Comparison of ENCODE assay signal across 18 cellular contexts in genomic region chr10:132136097-132136521, GRCh38.
"Had no signal": no experiment of that assay in that cellular context is flagged by ENCODE, and none has a peak within 500 bp of the region (broad histone marks: within the 10 kb centered on the region; RNA-seq: fewer than 3 reads in every experiment).

No MANE protein-coding gene starts in this region.

- H3K27ac Mint-ChIP-seq: activated CD4-positive, alpha-beta T cell treated with anti-CD3 and anti-CD28 coated beads, Interleukin-2, amount 10 ng/mL, durations not matched to agents 24 days and 14 days; activated CD8-positive, alpha-beta T cell treated with anti-CD3 and anti-CD28 coated beads, Interleukin-2, amount 10 ng/mL, durations not matched to agents 7 days and 5 days; activated T-cell treated with anti-CD3 and anti-CD28 coated beads, Interleukin-2, amount 50 U/mL, for 72 hours; mesothelial cell of epicardium; T-helper 17 cell had no signal

- H3K4me3 ChIP-seq: tibial artery, uterus had no signal

- H3K9me3 ChIP-seq: tibial artery, uterus had no signal

- DNase-seq: activated CD4-positive, alpha-beta T cell treated with anti-CD3 and anti-CD28 coated beads, Interleukin-2, amount 10 ng/mL, durations not matched to agents 24 days and 14 days; activated CD8-positive, alpha-beta memory T cell treated with anti-CD3 and anti-CD28 coated beads, Interleukin-2, amount 50 U/mL, for 48 hours; activated CD8-positive, alpha-beta T cell treated with anti-CD3 and anti-CD28 coated beads, Interleukin-2, amount 10 ng/mL, durations not matched to agents 7 days and 5 days; activated T-cell treated with anti-CD3 and anti-CD28 coated beads, Interleukin-2, amount 50 U/mL, for 72 hours; islet precursor cell; retina; stimulated activated CD4-positive, alpha-beta T cell treated with anti-CD3 and anti-CD28 coated beads, Interleukin-15, amount 100 ng/mL, for 24 hours; stimulated activated CD4-positive, alpha-beta T cell treated with anti-CD3 and anti-CD28 coated beads, Interleukin-4, amount 100 ng/mL, for 24 hours; stimulated activated naive CD4-positive, alpha-beta T cell; uterus; WERI-Rb-1 had no signal

- H3K4me1 Mint-ChIP-seq: activated CD4-positive, alpha-beta T cell treated with anti-CD3 and anti-CD28 coated beads, Interleukin-2, amount 10 ng/mL, durations not matched to agents 24 days and 14 days had no signal

- H3K4me3 Mint-ChIP-seq: activated CD4-positive, alpha-beta T cell treated with anti-CD3 and anti-CD28 coated beads, Interleukin-2, amount 10 ng/mL, durations not matched to agents 24 days and 14 days; activated CD8-positive, alpha-beta T cell treated with anti-CD3 and anti-CD28 coated beads, Interleukin-2, amount 10 ng/mL, durations not matched to agents 7 days and 5 days; activated T-cell treated with anti-CD3 and anti-CD28 coated beads, Interleukin-2, amount 50 U/mL, for 72 hours; mesothelial cell of epicardium; T-helper 17 cell had no signal

- H3K4me1 ChIP-seq: tibial artery, uterus had no signal

- H3K9me3 Mint-ChIP-seq: activated CD4-positive, alpha-beta T cell treated with anti-CD3 and anti-CD28 coated beads, Interleukin-2, amount 10 ng/mL, durations not matched to agents 24 days and 14 days; activated T-cell treated with anti-CD3 and anti-CD28 coated beads, Interleukin-2, amount 50 U/mL, for 72 hours; mesothelial cell of epicardium had no signal

- H3K27me3 ChIP-seq: uterus had no signal

- H3K36me3 ChIP-seq: tibial artery, uterus, WERI-Rb-1 had no signal

- H3K36me3 Mint-ChIP-seq: mesothelial cell of epicardium had no signal

- ATAC-seq: activated CD8-positive, alpha-beta T cell treated with anti-CD3 and anti-CD28 coated beads, Interleukin-2, amount 10 ng/mL, durations not matched to agents 7 days and 5 days; activated T-cell treated with anti-CD3 and anti-CD28 coated beads, Interleukin-2, amount 50 U/mL, for 72 hours; esophagus mucosa; T-helper 17 cell had no signal

- FAIRE-seq: astrocyte, bronchial epithelial cell had no signal

- H3K9ac ChIP-seq: parathyroid adenoma had no signal

- H3K27ac ChIP-seq: parathyroid adenoma, tibial artery, uterus, WERI-Rb-1 had no signal
